10 cellular contexts compared by ENCODE assay signal in the genomic region with DNA sequence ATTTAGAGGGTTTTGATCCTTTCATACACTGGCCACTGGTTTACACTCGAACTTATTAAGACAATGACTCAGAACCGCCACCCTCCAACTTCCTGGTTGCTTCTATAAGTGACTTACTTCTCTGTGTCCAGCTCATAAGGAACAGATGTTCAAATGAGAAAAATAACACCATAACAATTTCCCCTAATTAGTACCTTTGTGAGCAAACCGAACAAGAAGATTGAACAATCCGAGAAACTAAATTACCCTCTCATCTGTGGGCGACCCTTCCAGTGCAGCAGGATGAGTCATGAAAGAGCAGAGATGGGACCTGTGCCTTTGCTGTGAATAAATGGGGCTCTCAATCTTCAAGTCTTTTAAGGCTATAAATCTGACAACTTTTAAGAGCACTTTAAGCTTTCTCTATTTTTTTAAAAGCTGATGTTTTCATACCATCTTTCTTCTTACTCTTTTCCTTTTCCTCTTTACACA.
DNase-seq lines count a peak whose midpoint lies in the region; ATAC-seq, FAIRE-seq and TF ChIP-seq lines count a peak whose summit lies in the region.
"Had no signal": no experiment of that assay in that cellular context is flagged by ENCODE, and none has a peak within 500 bp of the region (broad histone marks: within the 10 kb centered on the region; RNA-seq: fewer than 3 reads in every experiment).

No MANE protein-coding gene starts in this region.

- H3K79me2 ChIP-seq in endothelial cell of umbilical vein (ENCODE audit: control insufficient read depth, insufficient read depth, low read length): no peaks in the 10 kb centered on the region

- dilution Hi-C loops in endothelial cell of umbilical vein (cut with MboI; ENCODE audit: extremely low pct_ligation_motif_present, low sequenced_read_pairs): no loop called here

- in situ Hi-C loops in Caki2 (cut with HindIII; ENCODE audit: low pct_unique_long_range_greater_than_20kb, low sequenced_read_pairs): no loop called here

- BruUV-seq in endothelial cell of umbilical vein (replicated peaks; lab: Mats Ljungman, UMichigan): no TSS peak

- CTCF ChIA-PET in endothelial cell of umbilical vein (lab: Charles Lee): interaction anchor here (1.2 kb wide), 1 partner anchor 12 kb away, joined by 3 read pairs; no protein-coding TSS in a partner anchor

- peak overlapping the region; percentile 57 for H3K4me2 ChIP-seq in endothelial cell of umbilical vein (ENCODE audit: insufficient read depth, low read length)

- peaks cover 12% of the 10 kb centered on the region for H3K4me1 ChIP-seq in endothelial cell of umbilical vein (ENCODE audit: control insufficient read depth, extremely low read depth, insufficient read depth, low read length)
- no peaks in the 10 kb centered on the region for H3K4me1 ChIP-seq in upper lobe of right lung
- H3K4me1 ChIP-seq: colonic mucosa had no signal

- H3K27me3 ChIP-seq in endothelial cell of umbilical vein (ENCODE audit: control insufficient read depth in 2 of 2, insufficient read depth in 2 of 2, low read length in 2 of 2) (no peaks in the 10 kb centered on the region), upper lobe of right lung (no peaks in the 10 kb centered on the region)
- H3K27me3 ChIP-seq: colonic mucosa had no signal

- H3K9ac ChIP-seq in endothelial cell of umbilical vein (replicated peaks; ENCODE audit: extremely low read depth, insufficient read depth, low read length): no peak overlapping the region

- TF ChIP-seq CTCF in endothelial cell of umbilical vein (IDR thresholded peaks at IDR 0.05; ENCODE audit: extremely low read depth in 1 of 2, insufficient read depth in 1 of 2, low read depth in 1 of 2, low read length in 2 of 2) (no peak), upper lobe of right lung (IDR thresholded peaks at IDR 0.05) (no peak)

- no peak overlapping the region for H3K4me3 ChIP-seq in endothelial cell of umbilical vein (replicated peaks in 1 of 3; ENCODE audit: insufficient read depth in 1 of 3, low read depth in 1 of 3, low read length in 3 of 3)
- no peak overlapping the region for H3K4me3 ChIP-seq in upper lobe of right lung
- H3K4me3 ChIP-seq: colonic mucosa had no signal

- ATAC-seq in GM19455 (IDR thresholded peaks at IDR 0.05; ENCODE audit: unreplicated experiment): peak; percentile 59
- no peak for ATAC-seq in GM19328 (IDR thresholded peaks at IDR 0.05; ENCODE audit: unreplicated experiment)
- ATAC-seq in upper lobe of right lung: no peak
- ATAC-seq in HG02763 (IDR thresholded peaks at IDR 0.05; ENCODE audit: unreplicated experiment): no peak

- H4K20me1 ChIP-seq in endothelial cell of umbilical vein (replicated peaks; ENCODE audit: control insufficient read depth, extremely low read depth, insufficient read depth, low read length): no peaks in the 10 kb centered on the region

- H3K27ac ChIP-seq in endothelial cell of umbilical vein (ENCODE audit: insufficient read depth, low read depth, low read length): no peak overlapping the region
- H3K27ac ChIP-seq in upper lobe of right lung: no peak overlapping the region
- H3K27ac ChIP-seq: colonic mucosa had no signal

- H3K36me3 ChIP-seq in endothelial cell of umbilical vein (ENCODE audit: control insufficient read depth in 2 of 2, extremely low read depth in 1 of 2, insufficient read depth in 2 of 2, low read length in 2 of 2): no peaks in the 10 kb centered on the region
- H3K36me3 ChIP-seq in upper lobe of right lung: no peaks in the 10 kb centered on the region
- H3K36me3 ChIP-seq: colonic mucosa had no signal

- FAIRE-seq in endothelial cell of umbilical vein (lab: Jason Lieb, UNC): peak; percentile 80
- FAIRE-seq: G401.6 had no signal

- POLR2A ChIA-PET in endothelial cell of umbilical vein (lab: Charles Lee): no interaction called here

- intact Hi-C loops in endothelial cell of umbilical vein (cut with micrococcal nuclease): no loop called here
- intact Hi-C loops in upper lobe of right lung (cut with DNase I): no loop called here

- no peak for TF ChIP-seq POLR2A in endothelial cell of umbilical vein (IDR thresholded peaks at IDR 0.05; ENCODE audit: low read depth, low read length)

- DNase-seq in Caki2 (ENCODE audit: low read depth) (peak; percentile 67), HT1080 (ENCODE audit: low read depth) (peak; percentile 59), endothelial cell of umbilical vein (ENCODE audit: low read depth, low spot score) (peak; percentile 73), KG1 (lab: John Stamatoyannopoulos, UW) (no peak), upper lobe of right lung (no peak)
- DNase-seq: colonic mucosa had no signal

- H3K9me1 ChIP-seq in endothelial cell of umbilical vein (replicated peaks; ENCODE audit: control insufficient read depth, extremely low read depth, insufficient read depth, low read length): no peaks in the 10 kb centered on the region

- H3K9me3 ChIP-seq in endothelial cell of umbilical vein (replicated peaks; ENCODE audit: control insufficient read depth, insufficient read depth, low read length) (no peaks in the 10 kb centered on the region), upper lobe of right lung (no peaks in the 10 kb centered on the region)
- H3K9me3 ChIP-seq: colonic mucosa had no signal

- peak overlapping the region; percentile 42 for H2AFZ ChIP-seq in endothelial cell of umbilical vein (ENCODE audit: low read depth, low read length)

TF ChIP-seq in endothelial cell of umbilical vein, 7 proteins besides CTCF, POLR2A, EP300 and RAD21:
- peak; percentile 78 for TF ChIP-seq FOS (IDR thresholded peaks at IDR 0.05; ENCODE audit: borderline replicate concordance, insufficient read depth, low read length)
- peak; percentile 57 for TF ChIP-seq JUN (IDR thresholded peaks at IDR 0.05; ENCODE audit: borderline replicate concordance, insufficient read depth, insufficient read length, low read depth)
- no peak for TF ChIP-seq MAX (IDR thresholded peaks at IDR 0.05; ENCODE audit: insufficient read depth, insufficient read length)
TF ChIP-seq in endothelial cell of umbilical vein: peak in this region for 2.

Comparison
In these comparisons a context has a peak if more than half of its experiments do, and no peak if none do; other contexts are left out.
1. DNase-seq: peak in Caki2 (single experiment), HT1080 (single experiment) and endothelial cell of umbilical vein (single experiment); none in KG1 (single experiment) and upper lobe of right lung (single experiment).